Comparison of ENCODE assay signal across 25 cellular contexts in genomic region chr3:156792536-156792935, GRCh38. TPM values are rescaled to one million over a fixed set of nuclear protein-coding genes. Genes with fewer than 3 reads are reported as not detected.
DNase-seq lines count a peak whose midpoint lies in the region; ATAC-seq, FAIRE-seq and TF ChIP-seq lines count a peak whose summit lies in the region.
"Had no signal": no experiment of that assay in that cellular context is flagged by ENCODE, and none has a peak within 500 bp of the region (broad histone marks: within the 10 kb centered on the region; RNA-seq: fewer than 3 reads in every experiment).

No MANE protein-coding gene starts in this region.

- no peak for TF ChIP-seq CTCF in SK-N-SH (IDR thresholded peaks at IDR 0.05)
- TF ChIP-seq CTCF in astrocyte (IDR thresholded peaks at IDR 0.05; ENCODE audit: insufficient read depth, low read depth, low read length): no peak
- TF ChIP-seq CTCF in osteoblast (IDR thresholded peaks at IDR 0.05; ENCODE audit: extremely low read depth, low read depth, low read length): no peak
- TF ChIP-seq CTCF in MM.1S (IDR thresholded peaks at IDR 0.05; ENCODE audit: low read length): no peak

- H3K9ac ChIP-seq in SK-N-SH (no peak overlapping the region), astrocyte (ENCODE audit: low read length) (no peak overlapping the region), MM.1S (ENCODE audit: low read length) (no peak overlapping the region)

- H3K27ac Mint-ChIP-seq in astrocyte (ENCODE audit: unreplicated experiment): peak overlapping the region; percentile 58

- in situ Hi-C loops in KBM-7 (cut with MboI; ENCODE audit: low pct_unique_long_range_greater_than_20kb, low sequenced_read_pairs): no loop called here

- H3K27ac ChIP-seq in SK-N-SH (ENCODE audit: low read depth in 2 of 2, low read length in 1 of 2) (peak overlapping the region in 1 of 2 experiments; percentile 10; a peak in 1 of 4 replicates), astrocyte (ENCODE audit: low read depth, low read length) (peak overlapping the region; percentile 6), osteoblast (ENCODE audit: low read depth, low read length) (peak overlapping the region; percentile 76), MM.1S (ENCODE audit: low read length) (no peak overlapping the region)
- H3K27ac ChIP-seq: 22Rv1, spleen had no signal

- no peak for TF ChIP-seq EP300 in SK-N-SH (IDR thresholded peaks at IDR 0.05; ENCODE audit: borderline replicate concordance in 1 of 2, low read depth in 1 of 2, low read length in 1 of 2)

- H3K4me1 ChIP-seq in SK-N-SH (ENCODE audit: control insufficient read depth in 1 of 2, insufficient read depth in 2 of 2, low read depth in 1 of 2, low read length in 1 of 2) (peaks cover 3 to 29% of the 10 kb centered on the region in 2 experiments), astrocyte (ENCODE audit: insufficient read depth, low read length) (peaks cover 30% of the 10 kb centered on the region), osteoblast (ENCODE audit: insufficient read depth, low read length) (peaks cover 48% of the 10 kb centered on the region), MM.1S (ENCODE audit: low read length) (peaks cover 6% of the 10 kb centered on the region)

- H3F3A ChIP-seq in SK-N-SH (replicated peaks; ENCODE audit: insufficient read depth) (peaks cover 21% of the 10 kb centered on the region), MM.1S (ENCODE audit: insufficient read depth, low read length) (no peaks in the 10 kb centered on the region)

- no peak overlapping the region for H3K4me3 Mint-ChIP-seq in astrocyte (ENCODE audit: unreplicated experiment)
- H3K4me3 Mint-ChIP-seq: neural crest cell had no signal

- WGBS in SK-N-SH (ENCODE audit: low lambda C conversion rate): 52% methylated on average over 3 of the region's 3 CpGs

- H3K4me3 ChIP-seq in SK-N-SH (ENCODE audit: low read depth in 2 of 2, low read length in 1 of 2) (no peak overlapping the region), astrocyte (ENCODE audit: insufficient read depth, low read depth, low read length) (no peak overlapping the region), osteoblast (ENCODE audit: insufficient read depth, low read length) (no peak overlapping the region), MM.1S (ENCODE audit: low read length) (no peak overlapping the region)
- H3K4me3 ChIP-seq: spleen had no signal

- H3K9me3 ChIP-seq in SK-N-SH (no peaks in the 10 kb centered on the region), astrocyte (ENCODE audit: insufficient read depth, low read depth, low read length) (no peaks in the 10 kb centered on the region), osteoblast (ENCODE audit: low read depth, low read length) (no peaks in the 10 kb centered on the region), MM.1S (replicated peaks; ENCODE audit: insufficient read depth, low read length) (no peaks in the 10 kb centered on the region)
- H3K9me3 ChIP-seq: BE2C, spleen had no signal

- H2AFZ ChIP-seq in SK-N-SH (ENCODE audit: low read depth): peak overlapping the region; percentile 71; the same call in 1 of the 2 replicates
- H2AFZ ChIP-seq in astrocyte (ENCODE audit: low read depth, low read length): no peak overlapping the region
- no peak overlapping the region for H2AFZ ChIP-seq in osteoblast (ENCODE audit: low read length)
- H2AFZ ChIP-seq in MM.1S (ENCODE audit: low read length): no peak overlapping the region

- no peaks in the 10 kb centered on the region for H3K36me3 ChIP-seq in SK-N-SH (replicated peaks in 1 of 2; ENCODE audit: control insufficient read depth in 1 of 2, insufficient read depth in 2 of 2, low read length in 1 of 2)
- H3K36me3 ChIP-seq in astrocyte (ENCODE audit: insufficient read depth, low read length): no peaks in the 10 kb centered on the region
- no peaks in the 10 kb centered on the region for H3K36me3 ChIP-seq in osteoblast (ENCODE audit: insufficient read depth, low read length)
- no peaks in the 10 kb centered on the region for H3K36me3 ChIP-seq in MM.1S (replicated peaks; ENCODE audit: insufficient read depth, low read length)
- H3K36me3 ChIP-seq: BE2C, spleen had no signal

- H3K9me3 Mint-ChIP-seq in astrocyte (ENCODE audit: unreplicated experiment): peaks cover 1% of the 10 kb centered on the region
- H3K9me3 Mint-ChIP-seq: neural crest cell had no signal

- no peaks in the 10 kb centered on the region for H3K36me3 Mint-ChIP-seq in astrocyte (ENCODE audit: low read depth, unreplicated experiment)

- H3K4me1 Mint-ChIP-seq in astrocyte (ENCODE audit: low read depth, unreplicated experiment): peaks cover 41% of the 10 kb centered on the region

- H3K4me2 ChIP-seq in SK-N-SH: no peak overlapping the region
- H3K4me2 ChIP-seq in astrocyte (ENCODE audit: low read length): no peak overlapping the region
- no peak overlapping the region for H3K4me2 ChIP-seq in osteoblast (ENCODE audit: insufficient read depth, low read length)
- H3K4me2 ChIP-seq in MM.1S (ENCODE audit: low read depth, low read length): no peak overlapping the region

- CTCF ChIA-PET in SK-N-SH (lab: Yijun Ruan, JAX): no interaction called here

- no peak for ATAC-seq in SK-N-SH treated with all-trans-retinoic acid at 6 μM for 48 hours

- H3K9me2 ChIP-seq in SK-N-SH (no peaks in the 10 kb centered on the region), MM.1S (replicated peaks; ENCODE audit: insufficient read depth, low read length) (no peaks in the 10 kb centered on the region)

- POLR2A ChIA-PET in SK-N-SH (lab: Yijun Ruan, JAX): interaction anchor here (0.5 kb wide), 1 partner anchor 13 kb away, joined by 3 read pairs; no protein-coding TSS in a partner anchor

- H3K27me3 Mint-ChIP-seq in astrocyte (ENCODE audit: low read depth, unreplicated experiment): no peaks in the 10 kb centered on the region

- no peak for FAIRE-seq in astrocyte (lab: Jason Lieb, UNC)
- FAIRE-seq: colon, endothelial cell of umbilical vein, urothelium cell line had no signal

- DNase-seq in SK-N-SH (no peak), EH (ENCODE audit: low read depth) (peak; percentile 21), astrocyte (ENCODE audit: low read depth) (no peak), osteoblast (ENCODE audit: insufficient read length, low spot score, missing footprints) (no peak), KBM-7 (no peak), MM.1S (no peak), hippocampal formation (lab: John Stamatoyannopoulos, UW) (no peak)
- DNase-seq: activated CD4-positive, alpha-beta T cell treated with anti-CD3 and anti-CD28 coated beads, Interleukin-2, amount 50 U/mL, for 1 hour; activated naive CD4-positive, alpha-beta T cell treated with anti-CD3 and anti-CD28 coated beads, Interleukin-2, amount 50 U/mL, for 16 hours; activated T-cell treated with anti-CD3 and anti-CD28 coated beads for 4 hours; BE2C; Calu3; left ventricle myocardium superior; NCI-H1417 treated with DMSO at 0.1 percent for 48 hours; NCI-H524 treated with DMSO at 0.1 percent for 48 hours; RPMI8226; spleen; stimulated activated CD4-positive, alpha-beta T cell treated with anti-CD3 and anti-CD28 coated beads, Interleukin-4, amount 100 ng/mL, for 4 hours; SW 1271 had no signal

- no peaks in the 10 kb centered on the region for H3K79me2 ChIP-seq in SK-N-SH (ENCODE audit: insufficient read depth)
- H3K79me2 ChIP-seq in astrocyte (ENCODE audit: insufficient read depth, low read length): no peaks in the 10 kb centered on the region
- no peaks in the 10 kb centered on the region for H3K79me2 ChIP-seq in osteoblast (ENCODE audit: insufficient read depth, low read length)
- no peaks in the 10 kb centered on the region for H3K79me2 ChIP-seq in MM.1S (ENCODE audit: low read length)

- no peaks in the 10 kb centered on the region for H4K20me1 ChIP-seq in SK-N-SH (ENCODE audit: insufficient read depth)
- no peaks in the 10 kb centered on the region for H4K20me1 ChIP-seq in astrocyte (ENCODE audit: insufficient read depth, low read length)
- H4K20me1 ChIP-seq in osteoblast (ENCODE audit: insufficient read depth, low read length): no peaks in the 10 kb centered on the region
- no peaks in the 10 kb centered on the region for H4K20me1 ChIP-seq in MM.1S (ENCODE audit: insufficient read depth, low read length)

- TF ChIP-seq RAD21 in SK-N-SH (IDR thresholded peaks at IDR 0.05; ENCODE audit: low read length): no peak

- H3K27me3 ChIP-seq in SK-N-SH (ENCODE audit: insufficient read depth): no peaks in the 10 kb centered on the region
- H3K27me3 ChIP-seq in astrocyte (ENCODE audit: insufficient read depth, low read length): no peaks in the 10 kb centered on the region
- H3K27me3 ChIP-seq in osteoblast (ENCODE audit: insufficient read depth, low read length): no peaks in the 10 kb centered on the region
- no peaks in the 10 kb centered on the region for H3K27me3 ChIP-seq in MM.1S (replicated peaks; ENCODE audit: insufficient read depth, low read length)
- H3K27me3 ChIP-seq: BE2C, spleen had no signal

TF ChIP-seq in SK-N-SH, 30 proteins besides CTCF, POLR2A, EP300 and RAD21 (continues in another document):
- TF ChIP-seq GABPA (IDR thresholded peaks at IDR 0.05; ENCODE audit: low read depth) (no peak), TCF12 (IDR thresholded peaks at IDR 0.05) (no peak), YY1 (IDR thresholded peaks at IDR 0.05; ENCODE audit: low read depth) (no peak), USF2 (IDR thresholded peaks at IDR 0.05; ENCODE audit: borderline replicate concordance, low read depth, low read length) (no peak), POLR2AphosphoS5 (IDR thresholded peaks at IDR 0.05; ENCODE audit: low read depth, low read length) (no peak)

TF ChIP-seq in SK-N-SH treated with all-trans-retinoic acid at 6 μM for 48 hours, 23 proteins besides CTCF, POLR2A, EP300 and RAD21 (continues in another document):
- TF ChIP-seq OSR1 (CRISPR knock-in tag; IDR thresholded peaks at IDR 0.05): no peak
- no peak for TF ChIP-seq PATZ1 (CRISPR knock-in tag; IDR thresholded peaks at IDR 0.05; ENCODE audit: borderline replicate concordance)

RNA-seq across cellular contexts. Expression of gene LEKR1, which starts 33.6 kb away (rescaled TPM):
- 0.30 and 0.55 TPM in 2 replicates for polyA plus RNA-seq in SK-N-SH (2012; rRNA removed)
- polyA plus RNA-seq in SK-N-SH (2012; cell fraction: cytosol; rRNA removed): 0.36 and 0.43 TPM in 2 replicates
- 0.60 and 0.92 TPM in 2 replicates for polyA plus RNA-seq in SK-N-SH (2012; cell fraction: nucleus; rRNA removed)
- 0.27 and 0.43 TPM in 2 replicates for total RNA-seq in astrocyte
- total RNA-seq in osteoblast: 0.36 and 1.5 TPM in 2 replicates
